ENCODE assay signal across 1 cellular context in the genomic region with DNA sequence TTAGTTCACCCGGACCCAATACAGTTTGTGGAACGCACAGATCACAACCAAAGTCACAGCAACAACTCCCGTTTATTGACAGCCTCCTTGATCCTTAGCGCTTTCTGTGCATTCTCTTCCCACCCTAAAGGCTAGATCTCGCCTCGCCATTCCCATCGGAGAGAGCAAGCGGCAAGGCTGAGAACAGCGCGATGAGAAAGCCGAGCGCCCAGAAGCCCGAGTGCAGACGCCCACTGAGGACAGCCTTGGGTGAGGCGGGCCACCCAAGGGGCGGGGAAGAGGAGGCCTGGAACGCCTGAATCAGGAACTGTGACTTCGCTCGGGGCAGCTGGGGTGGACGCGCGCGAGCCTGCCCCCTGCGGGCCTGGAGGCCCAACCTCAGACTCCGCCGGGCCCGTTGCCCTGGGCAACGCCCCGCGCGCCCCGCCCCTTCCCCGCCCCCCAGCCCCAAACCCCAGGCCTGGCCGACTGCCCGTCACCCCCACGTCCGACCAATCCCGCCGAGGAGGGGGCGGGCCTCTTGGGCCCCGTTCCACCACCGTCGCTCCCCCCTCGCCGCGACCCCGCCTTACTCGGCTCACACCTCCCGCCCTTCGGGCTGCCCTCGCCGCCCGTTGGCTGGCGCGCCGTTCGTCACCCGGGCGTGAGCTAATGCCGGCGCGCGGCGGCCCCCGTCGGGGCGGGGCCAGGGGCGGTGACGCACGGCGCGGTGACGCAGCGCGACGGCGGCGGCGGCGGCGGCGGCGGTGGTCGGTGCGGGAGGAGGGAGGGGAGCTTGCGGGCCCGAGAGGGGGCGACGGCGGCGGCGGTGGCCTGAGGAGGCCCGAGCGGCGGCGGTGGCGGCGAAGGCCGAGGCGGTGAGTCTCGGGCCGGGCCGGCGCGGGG.
A peak's percentile ranks its signal among the peaks of the same experiment; 100 is the strongest.
TF ChIP-seq lines count a peak whose summit lies in the region.

SAMD4B (plus strand) TSS at position 702 of the 885 bp plus-strand sequence. CDS start 14,473 bp downstream, outside the sequence.

TF ChIP-seq in HEK293, 187 proteins besides CTCF, POLR2A, EP300 and RAD21 (continued from another document and continues in another):
- peak; percentile 99 for TF ChIP-seq KLF16 (tag by site-specific recombination; IDR thresholded peaks at IDR 0.05)
- peak; percentile 69; the same call in 1 of the 2 replicates for TF ChIP-seq ZNF600 (tag by site-specific recombination; IDR thresholded peaks at IDR 0.05)
- TF ChIP-seq ZBTB8A (tag by site-specific recombination; IDR thresholded peaks at IDR 0.05) = peak; percentile 100
- TF ChIP-seq, protein P1, sequence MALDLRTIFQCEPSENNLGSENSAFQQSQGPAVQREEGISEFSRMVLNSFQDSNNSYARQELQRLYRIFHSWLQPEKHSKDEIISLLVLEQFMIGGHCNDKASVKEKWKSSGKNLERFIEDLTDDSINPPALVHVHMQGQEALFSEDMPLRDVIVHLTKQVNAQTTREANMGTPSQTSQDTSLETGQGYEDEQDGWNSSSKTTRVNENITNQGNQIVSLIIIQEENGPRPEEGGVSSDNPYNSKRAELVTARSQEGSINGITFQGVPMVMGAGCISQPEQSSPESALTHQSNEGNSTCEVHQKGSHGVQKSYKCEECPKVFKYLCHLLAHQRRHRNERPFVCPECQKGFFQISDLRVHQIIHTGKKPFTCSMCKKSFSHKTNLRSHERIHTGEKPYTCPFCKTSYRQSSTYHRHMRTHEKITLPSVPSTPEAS (tag by site-specific recombination; IDR thresholded peaks at IDR 0.05) = peak; percentile 38; the same call in 1 of the 2 replicates
- TF ChIP-seq ZNF843 (tag by site-specific recombination; IDR thresholded peaks at IDR 0.05) = peak; percentile 84
- peak; percentile 96 for TF ChIP-seq SP7 (tag by site-specific recombination; IDR thresholded peaks at IDR 0.05)
- no peak for TF ChIP-seq ZNF677 (tag by site-specific recombination; IDR thresholded peaks at IDR 0.05)
- no peak for TF ChIP-seq ZNF148 (tag by site-specific recombination; IDR thresholded peaks at IDR 0.05; ENCODE audit: borderline replicate concordance)
- TF ChIP-seq GLIS1 (tag by site-specific recombination; IDR thresholded peaks at IDR 0.05) = peak; percentile 92
- TF ChIP-seq ZNF2 (tag by site-specific recombination; IDR thresholded peaks at IDR 0.05) = peak; percentile 98
- TF ChIP-seq ZNF132 (tag by site-specific recombination; IDR thresholded peaks at IDR 0.05; ENCODE audit: borderline replicate concordance) = no peak
- TF ChIP-seq ZNF121 (tag by site-specific recombination; IDR thresholded peaks at IDR 0.05) = 0 out of 2 replicates have a peak, but pooled peaks have one; percentile 25
- TF ChIP-seq BCL11B (tag by site-specific recombination; IDR thresholded peaks at IDR 0.05; ENCODE audit: low read depth) = peak; percentile 84; the same call in 1 of the 2 replicates
- TF ChIP-seq, protein P2, sequence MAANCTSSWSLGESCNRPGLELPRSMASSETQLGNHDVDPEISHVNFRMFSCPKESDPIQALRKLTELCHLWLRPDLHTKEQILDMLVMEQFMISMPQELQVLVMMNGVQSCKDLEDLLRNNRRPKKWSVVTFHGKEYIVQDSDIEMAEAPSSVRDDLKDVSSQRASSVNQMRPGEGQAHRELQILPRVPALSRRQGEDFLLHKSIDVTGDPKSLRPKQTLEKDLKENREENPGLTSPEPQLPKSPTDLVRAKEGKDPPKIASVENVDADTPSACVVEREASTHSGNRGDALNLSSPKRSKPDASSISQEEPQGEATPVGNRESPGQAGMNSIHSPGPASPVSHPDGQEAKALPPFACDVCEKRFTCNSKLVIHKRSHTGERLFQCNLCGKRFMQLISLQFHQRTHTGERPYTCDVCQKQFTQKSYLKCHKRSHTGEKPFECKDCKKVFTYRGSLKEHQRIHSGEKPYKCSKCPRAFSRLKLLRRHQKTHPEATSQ (tag by site-specific recombination; IDR thresholded peaks at IDR 0.05) = peak; percentile 84; the same call in 1 of the 2 replicates
- peak; percentile 26 for TF ChIP-seq SETDB1 (IDR thresholded peaks at IDR 0.05; ENCODE audit: insufficient read length, low read length)
- no peak for TF ChIP-seq ZNF560 (tag by site-specific recombination; IDR thresholded peaks at IDR 0.05; ENCODE audit: borderline replicate concordance)
- TF ChIP-seq REST (tag by site-specific recombination; IDR thresholded peaks at IDR 0.05) = peak; percentile 59
- peak; percentile 88 for TF ChIP-seq PRDM10 (tag by site-specific recombination; IDR thresholded peaks at IDR 0.05)
- TF ChIP-seq ZNF391 (tag by site-specific recombination; IDR thresholded peaks at IDR 0.05; ENCODE audit: borderline replicate concordance, low read depth) = peak; percentile 98
- TF ChIP-seq YY1 (tag by site-specific recombination; IDR thresholded peaks at IDR 0.05) = no peak
- TF ChIP-seq ZIC2 (tag by site-specific recombination; IDR thresholded peaks at IDR 0.05) = peak; percentile 71
- TF ChIP-seq, protein P3, sequence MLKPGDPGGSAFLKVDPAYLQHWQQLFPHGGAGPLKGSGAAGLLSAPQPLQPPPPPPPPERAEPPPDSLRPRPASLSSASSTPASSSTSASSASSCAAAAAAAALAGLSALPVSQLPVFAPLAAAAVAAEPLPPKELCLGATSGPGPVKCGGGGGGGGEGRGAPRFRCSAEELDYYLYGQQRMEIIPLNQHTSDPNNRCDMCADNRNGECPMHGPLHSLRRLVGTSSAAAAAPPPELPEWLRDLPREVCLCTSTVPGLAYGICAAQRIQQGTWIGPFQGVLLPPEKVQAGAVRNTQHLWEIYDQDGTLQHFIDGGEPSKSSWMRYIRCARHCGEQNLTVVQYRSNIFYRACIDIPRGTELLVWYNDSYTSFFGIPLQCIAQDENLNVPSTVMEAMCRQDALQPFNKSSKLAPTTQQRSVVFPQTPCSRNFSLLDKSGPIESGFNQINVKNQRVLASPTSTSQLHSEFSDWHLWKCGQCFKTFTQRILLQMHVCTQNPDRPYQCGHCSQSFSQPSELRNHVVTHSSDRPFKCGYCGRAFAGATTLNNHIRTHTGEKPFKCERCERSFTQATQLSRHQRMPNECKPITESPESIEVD (tag by site-specific recombination; IDR thresholded peaks at IDR 0.05) = no peak
- TF ChIP-seq ZNF140 (tag by site-specific recombination; IDR thresholded peaks at IDR 0.05) = no peak
- TF ChIP-seq OSR2 (tag by site-specific recombination; IDR thresholded peaks at IDR 0.05) = peak; percentile 38
- no peak for TF ChIP-seq HOXD13 (CRISPR knock-in tag; IDR thresholded peaks at IDR 0.05; ENCODE audit: borderline replicate concordance)
- TF ChIP-seq ZNF354C (tag by site-specific recombination; IDR thresholded peaks at IDR 0.05; ENCODE audit: borderline replicate concordance, low read depth) = no peak
- peak; percentile 23; the same call in 1 of the 2 replicates for TF ChIP-seq SCRT1 (tag by site-specific recombination; IDR thresholded peaks at IDR 0.05; ENCODE audit: borderline replicate concordance)
- peak; percentile 99 for TF ChIP-seq ZSCAN30 (tag by site-specific recombination; IDR thresholded peaks at IDR 0.05)
- peak; percentile 97 for TF ChIP-seq KLF9 (tag by site-specific recombination; IDR thresholded peaks at IDR 0.05; ENCODE audit: low read depth)
- TF ChIP-seq ZNF518A (tag by site-specific recombination; conservative IDR thresholded peaks at IDR 0.05; ENCODE audit: low read depth) = peak; percentile 72
- TF ChIP-seq ZNF621 (tag by site-specific recombination; IDR thresholded peaks at IDR 0.05) = no peak
- peak; percentile 67 for TF ChIP-seq ZNF785 (tag by site-specific recombination; IDR thresholded peaks at IDR 0.05)
- TF ChIP-seq ZNF48 (tag by site-specific recombination; IDR thresholded peaks at IDR 0.05) = no peak
- peak; percentile 94 for TF ChIP-seq KLF7 (tag by site-specific recombination; IDR thresholded peaks at IDR 0.05; ENCODE audit: borderline replicate concordance)
- TF ChIP-seq KLF10 (tag by site-specific recombination; IDR thresholded peaks at IDR 0.05) = peak; percentile 96; the same call in 1 of the 2 replicates
